Comparison of ENCODE assay signal across 1 cellular context in genomic region chr19:14562660-14563589, GRCh38.
TF ChIP-seq lines count a peak whose summit lies in the region.

No MANE protein-coding gene starts in this region.

TF ChIP-seq in WTC11, 78 proteins besides CTCF, POLR2A, EP300 and RAD21 (continued from another document):
- peak; percentile 26; the same call in 1 of the 2 replicates for TF ChIP-seq ZNF281 (CRISPR knock-in tag; IDR thresholded peaks at IDR 0.05)
